In the genomic region with DNA sequence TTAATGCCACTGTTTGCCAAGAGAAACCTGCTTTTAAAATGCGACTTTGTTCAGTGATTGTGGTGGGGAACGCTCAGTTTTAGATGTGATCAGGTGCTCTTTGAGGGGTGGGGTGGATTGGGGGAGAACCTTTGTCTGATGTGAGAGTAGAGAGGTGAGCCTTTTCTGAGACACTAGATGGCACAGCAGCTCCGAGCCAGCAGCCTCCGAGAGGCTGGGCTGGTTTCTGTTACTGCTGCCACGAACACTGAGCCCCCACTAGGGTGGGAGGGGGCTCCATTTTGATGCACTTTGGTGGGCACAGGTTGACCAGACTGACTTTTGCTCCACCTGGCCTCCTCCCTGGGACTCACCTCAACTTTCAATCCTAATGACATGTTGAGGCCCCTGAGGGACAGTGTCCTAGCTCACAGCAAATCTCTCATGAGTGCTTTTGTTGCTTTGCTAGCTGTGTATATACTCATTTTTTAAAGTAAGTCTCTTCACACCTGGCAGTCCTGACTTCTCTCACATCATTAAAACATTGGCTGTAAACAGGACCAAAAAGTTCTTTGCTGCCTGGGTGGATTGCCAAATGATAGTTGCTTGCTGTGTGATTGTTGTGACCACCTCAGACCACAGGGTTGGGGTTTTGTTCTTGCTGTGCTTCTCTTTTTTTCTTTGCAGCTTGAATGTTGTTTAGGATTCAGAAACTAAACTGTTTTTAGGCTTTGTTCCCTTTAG, we compare ENCODE assay signal across 14 cellular contexts.
A peak's percentile ranks its signal among the peaks of the same experiment; 100 is the strongest.
DNase-seq lines count a peak whose midpoint lies in the region; ATAC-seq and TF ChIP-seq lines count a peak whose summit lies in the region.
"Had no signal": no experiment of that assay in that cellular context is flagged by ENCODE, and none has a peak within 500 bp of the region (broad histone marks: within the 10 kb centered on the region; RNA-seq: fewer than 3 reads in every experiment).

No MANE protein-coding gene starts in this region.

- H3K4me1 Mint-ChIP-seq in activated CD8-positive, alpha-beta T cell treated with anti-CD3 and anti-CD28 coated beads for 36 hours (ENCODE audit: low read depth) = peaks cover 21% of the 10 kb centered on the region
- peaks cover 10% of the 10 kb centered on the region for H3K4me1 Mint-ChIP-seq in activated CD8-positive, alpha-beta T cell treated with anti-CD3 and anti-CD28 coated beads, Interleukin-2, amount 10 ng/mL, durations not matched to agents 7 days and 5 days (ENCODE audit: low read depth)
- peaks cover 47% of the 10 kb centered on the region for H3K4me1 Mint-ChIP-seq in stimulated activated naive CD8-positive, alpha-beta T cell treated with anti-CD3 and anti-CD28 coated beads, Interleukin-15, Interleukin-2, amounts not matched to agents 100 ng/mL and 50 ng/mL, for 24 hours (ENCODE audit: low read depth)

- CTCF ChIA-PET in activated CD8-positive, alpha-beta T cell treated with anti-CD3 and anti-CD28 coated beads for 36 hours (lab: Charles Lee) = interaction anchor here (1.2 to 1.8 kb wide), 3 partner anchors 46 to 233 kb away, joined by 3 to 4 read pairs (median 4); no protein-coding TSS in a partner anchor
- CTCF ChIA-PET in activated CD8-positive, alpha-beta T cell treated with anti-CD3 and anti-CD28 coated beads, Interleukin-2, amount 10 ng/mL, durations not matched to agents 7 days and 5 days (lab: Charles Lee) = interaction anchor here (0.9 to 1.4 kb wide), 3 partner anchors 45 to 52 kb away, joined by 3 to 10 read pairs (median 3); no protein-coding TSS in a partner anchor

- peak; percentile 42 for DNase-seq in activated CD8-positive, alpha-beta T cell treated with anti-CD3 and anti-CD28 coated beads for 36 hours
- DNase-seq in activated CD8-positive, alpha-beta T cell treated with anti-CD3 and anti-CD28 coated beads, Interleukin-2, amount 10 ng/mL, durations not matched to agents 7 days and 5 days = no peak
- DNase-seq in SK-MEL-5 (ENCODE audit: low read depth, low spot score) (peak; percentile 17), left cardiac atrium (no peak), HCEC 1CT (no peak), HuH-7.5 (ENCODE audit: low spot score) (no peak), GM19240 (ENCODE audit: insufficient read length, low spot score) (no peak)
- DNase-seq: activated CD4-positive, alpha-beta T cell treated with anti-CD3 and anti-CD28 coated beads, Interleukin-2, amount 50 U/mL, for 4 hours; activated naive CD4-positive, alpha-beta T cell; colonic mucosa; kidney glomerular epithelial cell; NCI-H524 treated with DMSO at 0.1 percent for 48 hours; SW 1271 had no signal

- POLR2A ChIA-PET in activated CD8-positive, alpha-beta T cell treated with anti-CD3 and anti-CD28 coated beads for 36 hours (lab: Charles Lee) = no interaction called here
- POLR2A ChIA-PET in activated CD8-positive, alpha-beta T cell treated with anti-CD3 and anti-CD28 coated beads, Interleukin-2, amount 10 ng/mL, durations not matched to agents 7 days and 5 days (lab: Charles Lee) = no interaction called here

- TF ChIP-seq CTCF in activated CD8-positive, alpha-beta T cell treated with anti-CD3 and anti-CD28 coated beads for 36 hours (IDR thresholded peaks at IDR 0.05) = no peak

- H3K36me3 Mint-ChIP-seq in activated CD8-positive, alpha-beta T cell treated with anti-CD3 and anti-CD28 coated beads for 36 hours (ENCODE audit: low read depth) = no peaks in the 10 kb centered on the region
- H3K36me3 Mint-ChIP-seq in activated CD8-positive, alpha-beta T cell treated with anti-CD3 and anti-CD28 coated beads, Interleukin-2, amount 10 ng/mL, durations not matched to agents 7 days and 5 days (ENCODE audit: low read depth) = no peaks in the 10 kb centered on the region
- no peaks in the 10 kb centered on the region for H3K36me3 Mint-ChIP-seq in stimulated activated naive CD8-positive, alpha-beta T cell treated with anti-CD3 and anti-CD28 coated beads, Interleukin-15, Interleukin-2, amounts not matched to agents 100 ng/mL and 50 ng/mL, for 24 hours (ENCODE audit: low read depth)

- ATAC-seq in activated CD8-positive, alpha-beta T cell treated with anti-CD3 and anti-CD28 coated beads for 36 hours = peak; percentile 77
- no peak for ATAC-seq in activated CD8-positive, alpha-beta T cell treated with anti-CD3 and anti-CD28 coated beads, Interleukin-2, amount 10 ng/mL, durations not matched to agents 7 days and 5 days
- peak; percentile 50 to 53 for ATAC-seq in left cardiac atrium

- H3K9me3 Mint-ChIP-seq in activated CD8-positive, alpha-beta T cell treated with anti-CD3 and anti-CD28 coated beads for 36 hours = no peaks in the 10 kb centered on the region
- no peaks in the 10 kb centered on the region for H3K9me3 Mint-ChIP-seq in activated CD8-positive, alpha-beta T cell treated with anti-CD3 and anti-CD28 coated beads, Interleukin-2, amount 10 ng/mL, durations not matched to agents 7 days and 5 days (ENCODE audit: insufficient read depth)
- H3K9me3 Mint-ChIP-seq in stimulated activated naive CD8-positive, alpha-beta T cell treated with anti-CD3 and anti-CD28 coated beads, Interleukin-15, Interleukin-2, amounts not matched to agents 100 ng/mL and 50 ng/mL, for 24 hours = no peaks in the 10 kb centered on the region

- H3K27me3 Mint-ChIP-seq in activated CD8-positive, alpha-beta T cell treated with anti-CD3 and anti-CD28 coated beads for 36 hours = peaks cover 12% of the 10 kb centered on the region
- H3K27me3 Mint-ChIP-seq in activated CD8-positive, alpha-beta T cell treated with anti-CD3 and anti-CD28 coated beads, Interleukin-2, amount 10 ng/mL, durations not matched to agents 7 days and 5 days (ENCODE audit: low read depth) = peaks cover 19% of the 10 kb centered on the region
- H3K27me3 Mint-ChIP-seq in stimulated activated naive CD8-positive, alpha-beta T cell treated with anti-CD3 and anti-CD28 coated beads, Interleukin-15, Interleukin-2, amounts not matched to agents 100 ng/mL and 50 ng/mL, for 24 hours = peaks cover 24% of the 10 kb centered on the region

- in situ Hi-C loops in SK-MEL-5 (cut with HindIII; ENCODE audit: low pct_unique_long_range_greater_than_20kb, low sequenced_read_pairs) = no loop called here

- intact Hi-C loops in activated CD8-positive, alpha-beta T cell treated with anti-CD3 and anti-CD28 coated beads for 36 hours (cut with micrococcal nuclease) = no loop called here
- intact Hi-C loops in left cardiac atrium (cut with DNase I) = loop anchor here (2.0 to 10.0 kb wide), 2 partner anchors 43 to 47 kb away; no protein-coding TSS in a partner anchor

- no peak overlapping the region for H3K4me3 Mint-ChIP-seq in activated CD8-positive, alpha-beta T cell treated with anti-CD3 and anti-CD28 coated beads for 36 hours
- no peak overlapping the region for H3K4me3 Mint-ChIP-seq in activated CD8-positive, alpha-beta T cell treated with anti-CD3 and anti-CD28 coated beads, Interleukin-2, amount 10 ng/mL, durations not matched to agents 7 days and 5 days
- H3K4me3 Mint-ChIP-seq in stimulated activated naive CD8-positive, alpha-beta T cell treated with anti-CD3 and anti-CD28 coated beads, Interleukin-15, Interleukin-2, amounts not matched to agents 100 ng/mL and 50 ng/mL, for 24 hours = no peak overlapping the region

- peak overlapping the region; percentile 28 for H3K27ac Mint-ChIP-seq in activated CD8-positive, alpha-beta T cell treated with anti-CD3 and anti-CD28 coated beads for 36 hours
- no peak overlapping the region for H3K27ac Mint-ChIP-seq in activated CD8-positive, alpha-beta T cell treated with anti-CD3 and anti-CD28 coated beads, Interleukin-2, amount 10 ng/mL, durations not matched to agents 7 days and 5 days
- peak overlapping the region; percentile 78 for H3K27ac Mint-ChIP-seq in stimulated activated naive CD8-positive, alpha-beta T cell treated with anti-CD3 and anti-CD28 coated beads, Interleukin-15, Interleukin-2, amounts not matched to agents 100 ng/mL and 50 ng/mL, for 24 hours

Comparison
In these comparisons a context has a peak if more than half of its experiments do, and no peak if none do; other contexts are left out.
1. DNase-seq: peak in activated CD8-positive, alpha-beta T cell treated with anti-CD3 and anti-CD28 coated beads for 36 hours (single experiment) and SK-MEL-5 (single experiment); none in activated CD8-positive, alpha-beta T cell treated with anti-CD3 and anti-CD28 coated beads, Interleukin-2, amount 10 ng/mL, durations not matched to agents 7 days and 5 days (single experiment), left cardiac atrium (single experiment), HCEC 1CT (single experiment), HuH-7.5 (single experiment) and GM19240 (single experiment).